ENCODE assay signal across 8 cellular contexts in the genomic region with DNA sequence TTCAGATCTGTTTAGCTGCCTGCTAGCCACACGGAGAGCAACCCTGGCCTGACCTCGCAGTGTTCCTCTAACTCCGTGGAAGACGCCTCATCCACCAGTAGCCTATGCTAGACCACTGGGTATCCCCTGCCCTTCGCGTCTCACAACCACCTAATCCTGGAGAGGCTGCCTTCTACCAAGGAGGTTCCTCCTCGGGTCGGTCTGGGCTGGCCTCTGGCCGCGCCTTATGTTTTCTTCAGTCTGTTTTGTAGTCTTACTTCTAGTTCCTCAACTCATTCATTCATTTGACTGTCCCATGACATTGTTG. TPM values are rescaled to one million over a fixed set of nuclear protein-coding genes. Genes with fewer than 3 reads are reported as not detected.
A peak's percentile ranks its signal among the peaks of the same experiment; 100 is the strongest.
DNase-seq lines count a peak whose midpoint lies in the region; ATAC-seq and TF ChIP-seq lines count a peak whose summit lies in the region.

No MANE protein-coding gene starts in this region.

- H3K27ac ChIP-seq in angular gyrus (ENCODE audit: low read depth, low read length) = peak overlapping the region; percentile 74
- H3K27ac ChIP-seq in layer of hippocampus (ENCODE audit: low read depth, low read length) = peak overlapping the region; percentile 86
- H3K27ac ChIP-seq in thyroid gland = peak overlapping the region; percentile 85 to 94 (median 87)

- peak overlapping the region in 2 of 3 donors; percentile 78 to 92 for H3K4me3 ChIP-seq in thyroid gland (replicated peaks in 1 of 3)

- H3K27me3 Mint-ChIP-seq in activated CD4-positive, alpha-beta T cell treated with anti-CD3 and anti-CD28 coated beads, Interleukin-2, amount 10 ng/mL, durations not matched to agents 24 days and 14 days = no peaks in the 10 kb centered on the region

- TF ChIP-seq POLR2A in thyroid gland (IDR thresholded peaks at IDR 0.05) = no peak

- no peak for DNase-seq in activated CD4-positive, alpha-beta T cell treated with anti-CD3 and anti-CD28 coated beads, Interleukin-2, amount 10 ng/mL, durations not matched to agents 24 days and 14 days
- DNase-seq in activated CD4-positive, alpha-beta T cell treated with anti-CD3 and anti-CD28 coated beads for 48 hours = no peak
- no peak for DNase-seq in thyroid gland
- no peak for DNase-seq in middle frontal gyrus (ENCODE audit: extremely low spot score, low spot score)
- DNase-seq in foreskin melanocyte = no peak

- H3K27me3 ChIP-seq in layer of hippocampus (ENCODE audit: control insufficient read depth, insufficient read depth, low read length) = no peaks in the 10 kb centered on the region
- no peaks in the 10 kb centered on the region for H3K27me3 ChIP-seq in thyroid gland

- H3K4me1 ChIP-seq in thyroid gland = peaks cover 9 to 12% of the 10 kb centered on the region in 2 donors

- peak overlapping the region; percentile 81 for H3K27ac Mint-ChIP-seq in activated CD4-positive, alpha-beta T cell treated with anti-CD3 and anti-CD28 coated beads, Interleukin-2, amount 10 ng/mL, durations not matched to agents 24 days and 14 days

- intact Hi-C loops in activated CD4-positive, alpha-beta T cell treated with anti-CD3 and anti-CD28 coated beads, Interleukin-2, amount 10 ng/mL, durations not matched to agents 24 days and 14 days (cut with micrococcal nuclease) = loop anchor here (2.0 kb wide), 1 partner anchor 32 kb away; the partner anchor contains the start of genes CCDC107 and RMRP
- intact Hi-C loops in thyroid gland (cut with DNase I) = no loop called here

- H3K36me3 Mint-ChIP-seq in activated CD4-positive, alpha-beta T cell treated with anti-CD3 and anti-CD28 coated beads, Interleukin-2, amount 10 ng/mL, durations not matched to agents 24 days and 14 days (ENCODE audit: low read depth) = peaks cover 1% of the 10 kb centered on the region

- no peaks in the 10 kb centered on the region for H3K9me3 ChIP-seq in thyroid gland

- no peaks in the 10 kb centered on the region for H3K36me3 ChIP-seq in thyroid gland

- TF ChIP-seq CTCF in thyroid gland (IDR thresholded peaks at IDR 0.05) = no peak

- WGBS in thyroid gland, 2 donors = 32 to 39% methylated on average over 10 of the region's 10 CpGs

- H3K4me3 Mint-ChIP-seq in activated CD4-positive, alpha-beta T cell treated with anti-CD3 and anti-CD28 coated beads, Interleukin-2, amount 10 ng/mL, durations not matched to agents 24 days and 14 days = peak overlapping the region; percentile 86

- no peak for ATAC-seq in HG03025 (IDR thresholded peaks at IDR 0.05; ENCODE audit: low FRiP score, unreplicated experiment)

- peaks cover 21% of the 10 kb centered on the region for H3K4me1 Mint-ChIP-seq in activated CD4-positive, alpha-beta T cell treated with anti-CD3 and anti-CD28 coated beads, Interleukin-2, amount 10 ng/mL, durations not matched to agents 24 days and 14 days

- H3K9me3 Mint-ChIP-seq in activated CD4-positive, alpha-beta T cell treated with anti-CD3 and anti-CD28 coated beads, Interleukin-2, amount 10 ng/mL, durations not matched to agents 24 days and 14 days = no peaks in the 10 kb centered on the region

RNA-seq across cellular contexts. Expression of gene TPM2, which starts 1.6 kb away (rescaled TPM):
- 3.6 and 3.8 TPM in 2 replicates for total RNA-seq in activated CD4-positive, alpha-beta T cell treated with anti-CD3 and anti-CD28 coated beads, Interleukin-2, amount 10 ng/mL, durations not matched to agents 24 days and 14 days
- 10 to 100 TPM; 45.4 to 79.6 (median 72.2) TPM for total RNA-seq in thyroid gland

RNA-seq across cellular contexts. Expression of gene CA9, which starts 17.6 kb away (rescaled TPM):
- 0.52 and 0.82 TPM in 2 replicates for total RNA-seq in activated CD4-positive, alpha-beta T cell treated with anti-CD3 and anti-CD28 coated beads, Interleukin-2, amount 10 ng/mL, durations not matched to agents 24 days and 14 days
- not detected for total RNA-seq in thyroid gland

RNA-seq across cellular contexts. Expression of gene ARHGEF39, which starts 26.3 kb away (rescaled TPM):
- total RNA-seq in activated CD4-positive, alpha-beta T cell treated with anti-CD3 and anti-CD28 coated beads, Interleukin-2, amount 10 ng/mL, durations not matched to agents 24 days and 14 days = 9.9 and 10.8 TPM in 2 replicates
- total RNA-seq in thyroid gland = under 1 TPM in 3 of 4 donors, not detected in 1; 0.27 to 0.45 (median 0.42) TPM

RNA-seq across cellular contexts. Expression of gene CCDC107, which starts 33.2 kb away (rescaled TPM):
- total RNA-seq in activated CD4-positive, alpha-beta T cell treated with anti-CD3 and anti-CD28 coated beads, Interleukin-2, amount 10 ng/mL, durations not matched to agents 24 days and 14 days = 20.8 and 21.8 TPM in 2 replicates
- 10 to 100 TPM; 21.0 to 40.9 (median 27.9) TPM for total RNA-seq in thyroid gland

RNA-seq across cellular contexts. Expression of gene RMRP, which starts 33.5 kb away (rescaled TPM):
- 5,949 and 6,301 TPM in 2 replicates for total RNA-seq in activated CD4-positive, alpha-beta T cell treated with anti-CD3 and anti-CD28 coated beads, Interleukin-2, amount 10 ng/mL, durations not matched to agents 24 days and 14 days
- over 10,000 TPM in 1 of 4 donors, 1,000 to 10,000 TPM in 3; 3,539 to 11,174 (median 6,303) TPM for total RNA-seq in thyroid gland
